9 cellular contexts compared by ENCODE assay signal in the genomic region with DNA sequence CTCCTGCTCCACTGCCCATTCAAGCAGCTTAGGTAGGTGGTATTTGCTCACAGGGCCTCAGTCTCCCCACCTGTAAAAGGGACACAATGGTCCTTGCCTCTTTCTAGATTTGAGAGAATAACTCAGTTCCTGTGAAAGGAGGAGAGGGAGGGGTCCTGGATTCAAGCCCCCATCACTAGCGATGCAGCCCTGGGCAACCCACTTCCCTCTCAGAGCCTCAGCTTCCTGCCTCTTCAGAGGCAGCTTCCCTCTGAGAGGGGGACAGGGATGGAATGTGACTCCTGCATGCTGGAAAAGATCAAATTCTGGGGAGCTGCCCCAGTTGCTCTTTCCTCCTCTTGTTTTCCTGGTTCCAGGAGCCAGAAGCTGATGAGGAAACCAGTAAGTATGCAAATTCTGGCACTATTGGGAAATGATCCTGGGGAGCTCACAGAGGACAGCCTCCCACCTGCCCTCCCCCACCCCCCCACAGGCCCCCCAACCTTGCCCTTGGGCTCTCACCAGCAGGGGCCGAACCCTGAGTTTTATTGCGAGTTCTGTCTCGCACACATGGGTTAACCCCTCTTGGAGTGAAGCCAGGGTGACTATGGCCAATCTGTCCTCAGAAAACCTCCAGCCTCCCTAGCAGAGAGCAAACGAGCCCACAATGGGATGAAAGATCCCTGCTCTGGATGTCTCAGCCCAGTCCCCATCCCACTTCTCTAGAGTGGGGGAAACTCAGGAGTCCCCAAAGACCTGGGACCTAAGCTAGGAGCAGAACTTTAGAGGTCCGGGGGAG. TPM values are rescaled to one million over a fixed set of nuclear protein-coding genes. Genes with fewer than 3 reads are reported as not detected.
DNase-seq lines count a peak whose midpoint lies in the region; ATAC-seq and TF ChIP-seq lines count a peak whose summit lies in the region.
"Had no signal": no experiment of that assay in that cellular context is flagged by ENCODE, and none has a peak within 500 bp of the region (broad histone marks: within the 10 kb centered on the region; RNA-seq: fewer than 3 reads in every experiment).

No MANE protein-coding gene starts in this region.

- H3K36me3 Mint-ChIP-seq in CD8-positive, alpha-beta T cell = peaks cover 61% of the 10 kb centered on the region

- no peak for ATAC-seq in CD8-positive, alpha-beta T cell
- no peak for ATAC-seq in PC-3
- ATAC-seq in HG03159 (IDR thresholded peaks at IDR 0.05; ENCODE audit: unreplicated experiment) = no peak

- no peak for DNase-seq in CD8-positive, alpha-beta T cell
- DNase-seq in RWPE1 (ENCODE audit: low spot score) (no peak), fibroblast of mammary gland (ENCODE audit: low read depth) (peak; percentile 62), prostate gland (ENCODE audit: low spot score) (no peak), Ammon's horn (ENCODE audit: low spot score) (no peak), PC-3 (no peak)
- DNase-seq in stimulated activated CD4-positive, alpha-beta T cell treated with anti-CD3 and anti-CD28 coated beads, Interleukin-4, amount 100 ng/mL, for 4 hours = no peak
- DNase-seq: activated T-cell treated with anti-CD3 and anti-CD28 coated beads, Interleukin-2, amount 50 U/mL, for 4 hours had no signal

- H3K4me1 Mint-ChIP-seq in CD8-positive, alpha-beta T cell (ENCODE audit: low read depth) = peaks cover 23% of the 10 kb centered on the region

- H3K27me3 ChIP-seq in CD8-positive, alpha-beta T cell (ENCODE audit: insufficient read depth, low read length) = no peaks in the 10 kb centered on the region
- H3K27me3 ChIP-seq in prostate gland (replicated peaks; ENCODE audit: insufficient read depth) = no peaks in the 10 kb centered on the region
- H3K27me3 ChIP-seq in PC-3 (ENCODE audit: low read length) = no peaks in the 10 kb centered on the region

- peak overlapping the region; percentile 71 for H3K27ac Mint-ChIP-seq in CD8-positive, alpha-beta T cell

- no peaks in the 10 kb centered on the region for H3K9me2 ChIP-seq in PC-3 (replicated peaks; ENCODE audit: low read length)

- CTCF ChIA-PET in CD8-positive, alpha-beta T cell (lab: Charles Lee) = interaction anchor here (0.9 to 12.1 kb wide), 13 partner anchors 11 to 204 kb away, joined by 3 to 559 read pairs (median 21); partner anchors contain the start of genes MEAF6 and ZC3H12A
- CTCF ChIA-PET in RWPE1 (lab: Yijun Ruan, JAX) = interaction anchor here (0.6 to 4.1 kb wide), 9 partner anchors 9 to 176 kb away, joined by 3 to 43 read pairs (median 9); partner anchors contain the start of gene MEAF6
- CTCF ChIA-PET in PC-3 (lab: Charles Lee) = interaction anchor here (0.6 to 1.6 kb wide), 4 partner anchors 9 to 34 kb away, joined by 3 to 6 read pairs (median 4); no protein-coding TSS in a partner anchor

- TF ChIP-seq POLR2A in prostate gland (IDR thresholded peaks at IDR 0.05) = no peak

- peaks cover 13% of the 10 kb centered on the region for H3K79me2 ChIP-seq in PC-3 (ENCODE audit: low read length)

- no peak overlapping the region for H3K9ac ChIP-seq in PC-3 (ENCODE audit: low read length)

- POLR2A ChIA-PET in CD8-positive, alpha-beta T cell (lab: Charles Lee) = interaction anchor here (1.0 to 6.2 kb wide), 9 partner anchors 9 to 203 kb away, joined by 3 to 66 read pairs (median 5); partner anchors contain the start of genes MEAF6 and ZC3H12A
- POLR2A ChIA-PET in RWPE1 (lab: Yijun Ruan, JAX; ENCODE audit: low non-redundant PET) (interaction anchor here (3.5 kb wide), 1 partner anchor 11 kb away, joined by 19 read pairs; the partner anchor contains the start of gene ZC3H12A), PC-3 (lab: Charles Lee; ENCODE audit: unreplicated experiment) (no interaction called here)

- no peak for TF ChIP-seq CTCF in CD8-positive, alpha-beta T cell (IDR thresholded peaks at IDR 0.05)
- no peak for TF ChIP-seq CTCF in RWPE1 (conservative IDR thresholded peaks at IDR 0.05; ENCODE audit: low read depth)
- TF ChIP-seq CTCF in fibroblast of mammary gland (conservative IDR thresholded peaks at IDR 0.05; ENCODE audit: control insufficient read depth, insufficient read depth, low read depth, low read length) = no peak
- no peak for TF ChIP-seq CTCF in prostate gland (IDR thresholded peaks at IDR 0.05)
- no peak for TF ChIP-seq CTCF in PC-3 (conservative IDR thresholded peaks at IDR 0.05; ENCODE audit: low read depth, low read length)

- no peak overlapping the region for H3K4me3 Mint-ChIP-seq in CD8-positive, alpha-beta T cell
- H3K4me3 Mint-ChIP-seq: activated T-cell treated with anti-CD3 and anti-CD28 coated beads, Interleukin-2, amount 50 U/mL, for 4 hours had no signal

- H3K9me3 ChIP-seq in CD8-positive, alpha-beta T cell (ENCODE audit: low read length) = no peaks in the 10 kb centered on the region
- H3K9me3 ChIP-seq in prostate gland = no peaks in the 10 kb centered on the region
- H3K9me3 ChIP-seq in PC-3 (ENCODE audit: low read length) = no peaks in the 10 kb centered on the region

- H2AFZ ChIP-seq in PC-3 (ENCODE audit: low read length) = no peak overlapping the region

- H3K4me3 ChIP-seq in CD8-positive, alpha-beta T cell (ENCODE audit: low read depth, low read length) = no peak overlapping the region
- H3K4me3 ChIP-seq in fibroblast of mammary gland (ENCODE audit: control insufficient read depth, low read depth, low read length) (no peak overlapping the region), prostate gland (no peak overlapping the region), PC-3 (ENCODE audit: low read length) (no peak overlapping the region)

- no peaks in the 10 kb centered on the region for H3K9me3 Mint-ChIP-seq in CD8-positive, alpha-beta T cell
- H3K9me3 Mint-ChIP-seq: activated T-cell treated with anti-CD3 and anti-CD28 coated beads, Interleukin-2, amount 50 U/mL, for 4 hours had no signal

- H3K36me3 ChIP-seq in CD8-positive, alpha-beta T cell (ENCODE audit: insufficient read depth, low read length) = peaks cover 30% of the 10 kb centered on the region
- peaks cover 25 to 26% of the 10 kb centered on the region in 2 donors for H3K36me3 ChIP-seq in prostate gland
- H3K36me3 ChIP-seq in PC-3 (ENCODE audit: low read depth, low read length) = peaks cover 33% of the 10 kb centered on the region

- H3K4me2 ChIP-seq in PC-3 (ENCODE audit: low read length) = no peak overlapping the region

- H3K27me3 Mint-ChIP-seq in CD8-positive, alpha-beta T cell (ENCODE audit: low read depth) = no peaks in the 10 kb centered on the region

- H3K27ac ChIP-seq in CD8-positive, alpha-beta T cell (ENCODE audit: low read depth, low read length) = no peak overlapping the region
- H3K27ac ChIP-seq in RWPE1 (peak overlapping the region; percentile 100), prostate gland (peak overlapping the region; percentile 94 to 97), PC-3 (ENCODE audit: low read length) (no peak overlapping the region)

- no peaks in the 10 kb centered on the region for H3F3A ChIP-seq in PC-3 (ENCODE audit: low read length, unreplicated experiment)

- WGBS in prostate gland = 37% methylated on average over 6 of the region's 6 CpGs

- peaks cover 16% of the 10 kb centered on the region for H3K4me1 ChIP-seq in CD8-positive, alpha-beta T cell (ENCODE audit: insufficient read depth, low read length)
- H3K4me1 ChIP-seq in prostate gland (replicated peaks) (peaks cover 45% of the 10 kb centered on the region), PC-3 (ENCODE audit: insufficient read depth, low read length) (peaks cover 26% of the 10 kb centered on the region)

- no TSS peak for BruUV-seq in PC-3 (replicated peaks; lab: Mats Ljungman, UMichigan)

- intact Hi-C loops in CD8-positive, alpha-beta T cell (cut with DNase I, micrococcal nuclease) = loop anchor here (2.0 to 5.0 kb wide), 2 partner anchors 13 to 909 kb away; no protein-coding TSS in a partner anchor
- intact Hi-C loops in prostate gland (cut with DNase I) = loop anchor here (2.0 kb wide), 1 partner anchor 31 kb away; no protein-coding TSS in a partner anchor
- intact Hi-C loops in PC-3 (cut with micrococcal nuclease) = no loop called here

- no peaks in the 10 kb centered on the region for H4K20me1 ChIP-seq in PC-3 (ENCODE audit: low read length)

RNA-seq across cellular contexts. Expression of gene ZC3H12A, which starts 11.7 kb away (rescaled TPM):
- 100 to 1,000 TPM; 202 to 205 TPM for total RNA-seq in CD8-positive, alpha-beta T cell
- 10 to 100 TPM; 74.4 to 97.1 TPM for total RNA-seq in prostate gland
- 45.3 and 65.1 TPM in 2 replicates for total RNA-seq in PC-3 (2014; rRNA removed)

RNA-seq across cellular contexts. Expression of gene MEAF6, which starts 28.5 kb away (rescaled TPM):
- total RNA-seq in CD8-positive, alpha-beta T cell = 10 to 100 TPM; 43.4 to 46.0 TPM
- total RNA-seq in prostate gland (100 to 1,000 TPM; 175 to 252 TPM), PC-3 (2014; rRNA removed) (87.0 and 90.9 TPM in 2 replicates)

Comparison
In these comparisons a context has a peak if more than half of its experiments do, and no peak if none do; other contexts are left out.
1. H3K27ac ChIP-seq: peak in RWPE1 (single experiment) and prostate gland (2 of 2); none in CD8-positive, alpha-beta T cell (single experiment) and PC-3 (single experiment).